In the genomic region with DNA sequence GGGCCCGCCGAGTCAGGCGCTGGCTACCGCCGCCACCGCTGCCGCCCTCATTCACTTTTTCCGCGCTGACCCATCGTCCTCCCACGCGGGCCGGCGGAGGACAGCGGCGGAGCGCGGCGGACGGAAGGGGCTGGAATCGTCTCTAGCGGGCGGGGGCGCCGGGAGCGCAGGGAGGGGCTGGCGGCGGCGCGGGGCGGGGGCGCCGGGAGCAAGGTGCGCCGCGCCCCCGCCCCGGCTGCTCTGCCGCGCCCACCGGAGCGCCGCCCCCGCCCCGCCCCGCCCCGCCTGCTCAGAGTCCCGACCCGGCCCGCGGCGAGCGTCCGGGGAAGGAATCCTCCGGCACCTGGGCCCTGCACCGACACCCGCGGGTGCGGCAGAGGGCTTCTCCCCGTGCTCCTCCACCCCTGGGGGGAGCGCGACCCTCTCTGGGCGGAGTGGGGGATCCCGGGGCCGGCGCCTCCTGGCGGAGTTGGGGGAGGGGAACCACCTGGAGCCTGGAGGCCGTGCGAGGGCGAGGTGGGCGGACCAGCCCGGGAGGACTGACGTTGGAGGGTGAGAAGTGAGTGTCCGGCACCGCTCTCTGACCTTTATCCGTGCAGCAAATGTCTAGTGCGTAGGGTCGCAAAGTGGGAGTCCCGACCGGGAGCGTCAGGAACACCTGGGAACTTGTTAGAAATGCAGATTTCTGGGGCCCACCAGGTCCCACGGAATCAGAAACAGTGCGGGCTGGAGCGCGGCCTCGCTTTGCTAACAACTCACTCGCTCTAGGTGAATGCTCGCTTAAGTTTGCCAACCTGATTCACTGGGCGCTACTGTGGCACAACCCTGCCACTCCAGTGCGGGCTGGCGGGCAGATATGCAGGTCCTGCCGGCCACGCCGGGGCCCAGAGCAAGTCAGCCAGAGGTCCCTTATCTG, we compare ENCODE assay signal across 8 cellular contexts. TPM values are rescaled to one million over a fixed set of nuclear protein-coding genes. Genes with fewer than 3 reads are reported as not detected.
DNase-seq lines count a peak whose midpoint lies in the region; ATAC-seq, FAIRE-seq and TF ChIP-seq lines count a peak whose summit lies in the region.

Gene COBL, minus strand, starts transcription at position 144 of the 916 bp plus-strand sequence. CDS start 176 bp downstream, outside the sequence.

- H3K27me3 Mint-ChIP-seq in activated naive CD4-positive, alpha-beta T cell treated with anti-CD3 and anti-CD28 coated beads, Interleukin-2, amount 50 U/mL, for 24 hours: peaks cover 26% of the 10 kb centered on the region
- peaks cover 37% of the 10 kb centered on the region for H3K27me3 Mint-ChIP-seq in stimulated activated memory B cell treated with anti-CD40 and anti-IgM and Interleukin-4, amounts not matched to agents 10 μg/mL and 1 μg/mL and 100 μg/mL, for 72 hours

- peak; percentile 4 for ATAC-seq in stimulated activated memory B cell treated with anti-CD40 and anti-IgM and Interleukin-4, amounts not matched to agents 10 μg/mL and 1 μg/mL and 100 μg/mL, for 72 hours
- no peak for ATAC-seq in GM19324 (IDR thresholded peaks at IDR 0.05; ENCODE audit: low FRiP score, unreplicated experiment)
- no peak for ATAC-seq in HG03342 (IDR thresholded peaks at IDR 0.05; ENCODE audit: unreplicated experiment)

- H2AFZ ChIP-seq in keratinocyte (ENCODE audit: control insufficient read depth, low read length): peak within 1 kb of the TSS; percentile 85

- H3K9me1 ChIP-seq in keratinocyte (ENCODE audit: control insufficient read depth, extremely low read depth, insufficient read depth, low read length): no peaks in the 10 kb centered on the region

- H3K4me2 ChIP-seq in keratinocyte (ENCODE audit: control insufficient read depth, extremely low read depth, insufficient read depth, low read depth, low read length): peak within 1 kb of the TSS; percentile 92

- no peaks in the 10 kb centered on the region for H3K36me3 Mint-ChIP-seq in activated naive CD4-positive, alpha-beta T cell treated with anti-CD3 and anti-CD28 coated beads, Interleukin-2, amount 50 U/mL, for 24 hours
- H3K36me3 Mint-ChIP-seq in stimulated activated memory B cell treated with anti-CD40 and anti-IgM and Interleukin-4, amounts not matched to agents 10 μg/mL and 1 μg/mL and 100 μg/mL, for 72 hours: no peaks in the 10 kb centered on the region

- no peaks in the 10 kb centered on the region for H4K20me1 ChIP-seq in keratinocyte (ENCODE audit: control insufficient read depth, extremely low read depth, insufficient read depth, low read length)

- FAIRE-seq in keratinocyte (lab: Jason Lieb, UNC): no peak

- no peaks in the 10 kb centered on the region for H3K36me3 ChIP-seq in keratinocyte (ENCODE audit: control insufficient read depth in 2 of 2, extremely low read depth in 1 of 2, insufficient read depth in 2 of 2, low read length in 2 of 2)

- H3K4me1 Mint-ChIP-seq in activated naive CD4-positive, alpha-beta T cell treated with anti-CD3 and anti-CD28 coated beads, Interleukin-2, amount 50 U/mL, for 24 hours: peaks cover 3% of the 10 kb centered on the region
- peaks cover 6% of the 10 kb centered on the region for H3K4me1 Mint-ChIP-seq in stimulated activated memory B cell treated with anti-CD40 and anti-IgM and Interleukin-4, amounts not matched to agents 10 μg/mL and 1 μg/mL and 100 μg/mL, for 72 hours

- H3K27ac Mint-ChIP-seq in activated naive CD4-positive, alpha-beta T cell treated with anti-CD3 and anti-CD28 coated beads, Interleukin-2, amount 50 U/mL, for 24 hours: no peak within 1 kb of the TSS
- no peak within 1 kb of the TSS for H3K27ac Mint-ChIP-seq in stimulated activated memory B cell treated with anti-CD40 and anti-IgM and Interleukin-4, amounts not matched to agents 10 μg/mL and 1 μg/mL and 100 μg/mL, for 72 hours

- H3K9me3 Mint-ChIP-seq in activated naive CD4-positive, alpha-beta T cell treated with anti-CD3 and anti-CD28 coated beads, Interleukin-2, amount 50 U/mL, for 24 hours: no peaks in the 10 kb centered on the region
- no peaks in the 10 kb centered on the region for H3K9me3 Mint-ChIP-seq in stimulated activated memory B cell treated with anti-CD40 and anti-IgM and Interleukin-4, amounts not matched to agents 10 μg/mL and 1 μg/mL and 100 μg/mL, for 72 hours

- H3K27ac ChIP-seq in keratinocyte (ENCODE audit: control insufficient read depth, insufficient read depth, low read length): peak within 1 kb of the TSS; percentile 48

- no peaks in the 10 kb centered on the region for H3K27me3 ChIP-seq in keratinocyte (ENCODE audit: control insufficient read depth, extremely low read depth, insufficient read depth, low read length)

- H3K79me2 ChIP-seq in keratinocyte (ENCODE audit: control insufficient read depth, insufficient read depth, low read length): no peaks in the 10 kb centered on the region

- H3K4me1 ChIP-seq in keratinocyte (ENCODE audit: control insufficient read depth, extremely low read depth, insufficient read depth, low read length): peaks cover 9% of the 10 kb centered on the region

- H3K4me3 Mint-ChIP-seq in activated naive CD4-positive, alpha-beta T cell treated with anti-CD3 and anti-CD28 coated beads, Interleukin-2, amount 50 U/mL, for 24 hours: peak within 1 kb of the TSS; percentile 49
- peak within 1 kb of the TSS; percentile 9 for H3K4me3 Mint-ChIP-seq in stimulated activated memory B cell treated with anti-CD40 and anti-IgM and Interleukin-4, amounts not matched to agents 10 μg/mL and 1 μg/mL and 100 μg/mL, for 72 hours

- DNase-seq in activated naive CD4-positive, alpha-beta T cell treated with anti-CD3 and anti-CD28 coated beads, Interleukin-2, amount 50 U/mL, for 16 hours: no peak
- DNase-seq in astrocyte of the spinal cord (ENCODE audit: low read depth, low spot score) (no peak), keratinocyte (ENCODE audit: low read depth, low spot score) (no peak)
- DNase-seq in stimulated activated CD4-positive, alpha-beta T cell treated with anti-CD3 and anti-CD28 coated beads, Interleukin-12 subunit alpha, Interleukin-12 subunit beta, amount 100 ng/mL, for 4 hours: no peak

- no peaks in the 10 kb centered on the region for H3K9me3 ChIP-seq in keratinocyte (ENCODE audit: control insufficient read depth, low read depth, low read length)

- in situ Hi-C loops in astrocyte of the spinal cord (cut with HindIII; ENCODE audit: low sequenced_read_pairs): no loop called here

- dilution Hi-C loops in keratinocyte (cut with MboI; ENCODE audit: extremely low pct_ligation_motif_present, low sequenced_read_pairs): no loop called here

- TF ChIP-seq CTCF in astrocyte of the spinal cord (IDR thresholded peaks at IDR 0.05; ENCODE audit: low read depth, low read length) (no peak), keratinocyte (optimal IDR thresholded peaks at IDR 0.05 in 1 of 3, IDR thresholded peaks at IDR 0.05 in 1 of 3, conservative IDR thresholded peaks at IDR 0.05 in 1 of 3; ENCODE audit: extremely low read depth in 1 of 3, insufficient read depth in 2 of 3, low read length in 3 of 3) (no peak)

- H3K4me3 ChIP-seq in astrocyte of the spinal cord (ENCODE audit: low read depth, low read length) (peak within 1 kb of the TSS; percentile 22), keratinocyte (ENCODE audit: control insufficient read depth in 2 of 3, extremely low read depth in 1 of 3, insufficient read depth in 2 of 3, low read depth in 1 of 3, low read length in 3 of 3) (peak within 1 kb of the TSS; percentile 53 to 81 (median 74))

- H3K9ac ChIP-seq in keratinocyte (ENCODE audit: control insufficient read depth, extremely low read depth, insufficient read depth, low read length): peak within 1 kb of the TSS; percentile 79

RNA-seq across cellular contexts. Expression of gene COBL, which starts in this region (rescaled TPM):
- polyA plus RNA-seq in keratinocyte: 4.4 to 6.5 TPM (median 4.5 TPM) in 3 replicates
- polyA plus RNA-seq in keratinocyte (2011; ENCODE audit: low read depth): 3.7 TPM
- polyA plus RNA-seq in keratinocyte (2011; cell fraction: cytosol; rRNA removed): 7.9 and 9.7 TPM in 2 replicates
- polyA plus RNA-seq in keratinocyte (2011; cell fraction: nucleus; rRNA removed): 8.6 and 10.8 TPM in 2 replicates
- polyA plus RNA-seq in keratinocyte (2012; ENCODE audit: low replicate concordance): 5.4 and 6.8 TPM in 2 replicates
- 4.5 to 12.7 TPM (median 9.8 TPM) in 3 replicates for polyA minus RNA-seq in keratinocyte
- polyA minus RNA-seq in keratinocyte (2011; cell fraction: cytosol; rRNA and poly(A)+ RNA removed): 5.6 TPM
- polyA minus RNA-seq in keratinocyte (2011; cell fraction: nucleus; rRNA and poly(A)+ RNA removed): 7.6 and 12.6 TPM in 2 replicates
